Comparison of ENCODE assay signal across 9 cellular contexts in genomic region chr7:105003875-105004510, GRCh38. TPM values are rescaled to one million over a fixed set of nuclear protein-coding genes. Genes with fewer than 3 reads are reported as not detected.
DNase-seq lines count a peak whose midpoint lies in the region; ATAC-seq and TF ChIP-seq lines count a peak whose summit lies in the region.
"Had no signal": no experiment of that assay in that cellular context is flagged by ENCODE, and none has a peak within 500 bp of the region (broad histone marks: within the 10 kb centered on the region; RNA-seq: fewer than 3 reads in every experiment).

No MANE protein-coding gene starts in this region.

- peak overlapping the region; percentile 72 to 75 for H3K4me3 Mint-ChIP-seq in activated T-cell treated with anti-CD3 and anti-CD28 coated beads, Interleukin-2, amount 50 U/mL, for 72 hours

- no peaks in the 10 kb centered on the region for H3K27me3 Mint-ChIP-seq in activated T-cell treated with anti-CD3 and anti-CD28 coated beads, Interleukin-2, amount 50 U/mL, for 72 hours (ENCODE audit: low read depth)

- H3K9me3 Mint-ChIP-seq in activated T-cell treated with anti-CD3 and anti-CD28 coated beads, Interleukin-2, amount 50 U/mL, for 72 hours, result no peaks in the 10 kb centered on the region

- H3K4me3 ChIP-seq in breast epithelium (no peak overlapping the region), mesenchymal stem cell (ENCODE audit: insufficient read depth in 1 of 2, low read depth in 1 of 2, low read length in 2 of 2) (peak overlapping the region in 1 of 2 experiments; percentile 57), upper lobe of left lung (no peak overlapping the region)

- intact Hi-C loops in breast epithelium (cut with DNase I; ENCODE audit: low total_unique reads), result no loop called here

- H3K9me3 ChIP-seq in breast epithelium, result no peaks in the 10 kb centered on the region
- no peaks in the 10 kb centered on the region for H3K9me3 ChIP-seq in mesenchymal stem cell (ENCODE audit: control insufficient read depth, low read length)
- H3K9me3 ChIP-seq in upper lobe of left lung, result no peaks in the 10 kb centered on the region

- no peak for DNase-seq in activated T-cell treated with anti-CD3 and anti-CD28 coated beads, Interleukin-2, amount 50 U/mL, for 72 hours
- DNase-seq in activated T-cell treated with anti-CD3 and anti-CD28 coated beads for 4 hours (no peak), breast epithelium (ENCODE audit: low spot score in 2 of 2) (no peak), mesenchymal stem cell (no peak), upper lobe of left lung (no peak), NCI-H1930 (lab: John Stamatoyannopoulos, UW) (no peak), inferior parietal cortex (ENCODE audit: extremely low spot score) (no peak)
- DNase-seq in effector CD4-positive, alpha-beta T cell, result no peak
- DNase-seq: NCI-H2227 treated with DMSO at 0.1 percent for 48 hours had no signal

- H3K18ac ChIP-seq in mesenchymal stem cell (ENCODE audit: low read depth in 1 of 2, low read length in 2 of 2), result no peak overlapping the region

- H3K27ac ChIP-seq in breast epithelium, result peak overlapping the region; percentile 77 to 82
- peak overlapping the region; percentile 65 for H3K27ac ChIP-seq in mesenchymal stem cell (ENCODE audit: low read length, poor library complexity, severe bottlenecking)
- H3K27ac ChIP-seq in upper lobe of left lung, result peak overlapping the region; percentile 54 to 68 (median 54)

- H3K23ac ChIP-seq in mesenchymal stem cell (ENCODE audit: low read length in 2 of 2), result no peak overlapping the region

- no peak for TF ChIP-seq POLR2A in breast epithelium (IDR thresholded peaks at IDR 0.05)
- TF ChIP-seq POLR2A in upper lobe of left lung (IDR thresholded peaks at IDR 0.05), result no peak

- no peaks in the 10 kb centered on the region for H3K27me3 ChIP-seq in breast epithelium
- H3K27me3 ChIP-seq in mesenchymal stem cell (ENCODE audit: control insufficient read depth in 1 of 2, insufficient read depth in 1 of 2, low read length in 2 of 2), result no peaks in the 10 kb centered on the region
- no peaks in the 10 kb centered on the region for H3K27me3 ChIP-seq in upper lobe of left lung

- no peak overlapping the region for H2BK5ac ChIP-seq in mesenchymal stem cell (ENCODE audit: low read depth, low read length, poor library complexity, severe bottlenecking)

- peak overlapping the region; percentile 78 for H3K27ac Mint-ChIP-seq in activated T-cell treated with anti-CD3 and anti-CD28 coated beads, Interleukin-2, amount 50 U/mL, for 72 hours

- H3K4me2 ChIP-seq in mesenchymal stem cell (ENCODE audit: low read length, poor library complexity, severe bottlenecking), result peak overlapping the region; percentile 8

- no peak for TF ChIP-seq EP300 in upper lobe of left lung (IDR thresholded peaks at IDR 0.05)

- H4K8ac ChIP-seq in mesenchymal stem cell (ENCODE audit: low read length), result no peak overlapping the region

- no peak overlapping the region for H2BK12ac ChIP-seq in mesenchymal stem cell (ENCODE audit: low read length in 2 of 2)

- no peak overlapping the region for H2AFZ ChIP-seq in mesenchymal stem cell (ENCODE audit: low read depth, low read length)

- WGBS in mesenchymal stem cell, result 100% methylated on average over 1 of the region's 1 CpG
- WGBS in upper lobe of left lung, 2 donors, result 82 to 88% methylated on average over 1 of the region's 1 CpG

- no peak overlapping the region for H2BK120ac ChIP-seq in mesenchymal stem cell (ENCODE audit: low read depth, low read length)

- no peak overlapping the region for H2AK5ac ChIP-seq in mesenchymal stem cell (ENCODE audit: low read length, severe bottlenecking)

- no peak overlapping the region for H2BK15ac ChIP-seq in mesenchymal stem cell (ENCODE audit: low read depth, poor library complexity, severe bottlenecking)

- peak overlapping the region; percentile 80 for H3K9ac ChIP-seq in mesenchymal stem cell (ENCODE audit: low read length)

- H3K36me3 ChIP-seq in breast epithelium (no peaks in the 10 kb centered on the region), mesenchymal stem cell (ENCODE audit: control insufficient read depth in 1 of 2, insufficient read depth in 2 of 2, low read depth in 1 of 2, low read length in 2 of 2) (peaks cover 14 to 60% of the 10 kb centered on the region in 2 experiments), upper lobe of left lung (no peaks in the 10 kb centered on the region)

- peaks cover 5 to 31% of the 10 kb centered on the region in 2 donors for H3K36me3 Mint-ChIP-seq in activated T-cell treated with anti-CD3 and anti-CD28 coated beads, Interleukin-2, amount 50 U/mL, for 72 hours (ENCODE audit: insufficient read depth in 2 of 2)

- H3K4me1 ChIP-seq in breast epithelium (peaks cover 7 to 29% of the 10 kb centered on the region in 2 donors), mesenchymal stem cell (ENCODE audit: control insufficient read depth, insufficient read depth, low read depth, low read length) (peaks cover 13% of the 10 kb centered on the region), upper lobe of left lung (peaks cover 77 to 100% (median 89%) of the 10 kb centered on the region in 4 donors)

- no peak overlapping the region for H4K91ac ChIP-seq in mesenchymal stem cell (ENCODE audit: low read length)

- TF ChIP-seq CTCF in breast epithelium (IDR thresholded peaks at IDR 0.05) (no peak), upper lobe of left lung (IDR thresholded peaks at IDR 0.05) (no peak)

- no peak overlapping the region for H3K4ac ChIP-seq in mesenchymal stem cell (ENCODE audit: low read depth in 1 of 2, low read length in 2 of 2)

- H3K4me1 Mint-ChIP-seq in activated T-cell treated with anti-CD3 and anti-CD28 coated beads, Interleukin-2, amount 50 U/mL, for 72 hours (ENCODE audit: low read depth), result peaks cover 95% of the 10 kb centered on the region

- no peaks in the 10 kb centered on the region for H3K79me1 ChIP-seq in mesenchymal stem cell (replicated peaks; ENCODE audit: low read length, poor library complexity, severe bottlenecking)

- no peak overlapping the region for H3K14ac ChIP-seq in mesenchymal stem cell (ENCODE audit: low read length in 2 of 2)

- ATAC-seq in activated T-cell treated with anti-CD3 and anti-CD28 coated beads, Interleukin-2, amount 50 U/mL, for 72 hours (replicated peaks in 1 of 2), result no peak
- ATAC-seq in upper lobe of left lung (ENCODE audit: low FRiP score in 2 of 2), result peak in 1 of 2 donors; percentile 74

RNA-seq across cellular contexts. Expression of gene KMT2E, which starts 10.0 kb away (rescaled TPM):
- total RNA-seq in activated T-cell treated with anti-CD3 and anti-CD28 coated beads, Interleukin-2, amount 50 U/mL, for 72 hours, result 100 to 1,000 TPM in 1 of 2 donors, 10 to 100 TPM in 1; 96.4 to 112 TPM
- 100 to 1,000 TPM in 2 of 3 donors, 10 to 100 TPM in 1; 88.2 to 184 (median 168) TPM for total RNA-seq in breast epithelium
- polyA plus RNA-seq in mesenchymal stem cell (2013, experiment 1 of 2), result 37.5 TPM
- polyA plus RNA-seq in mesenchymal stem cell (2013, experiment 2 of 2), result 35.8 TPM
- 100 to 1,000 TPM in 3 of 6 donors, 10 to 100 TPM in 3; 77.3 to 182 (median 105) TPM for total RNA-seq in upper lobe of left lung
